ENCODE assay signal across 1 cellular context in the genomic region with DNA sequence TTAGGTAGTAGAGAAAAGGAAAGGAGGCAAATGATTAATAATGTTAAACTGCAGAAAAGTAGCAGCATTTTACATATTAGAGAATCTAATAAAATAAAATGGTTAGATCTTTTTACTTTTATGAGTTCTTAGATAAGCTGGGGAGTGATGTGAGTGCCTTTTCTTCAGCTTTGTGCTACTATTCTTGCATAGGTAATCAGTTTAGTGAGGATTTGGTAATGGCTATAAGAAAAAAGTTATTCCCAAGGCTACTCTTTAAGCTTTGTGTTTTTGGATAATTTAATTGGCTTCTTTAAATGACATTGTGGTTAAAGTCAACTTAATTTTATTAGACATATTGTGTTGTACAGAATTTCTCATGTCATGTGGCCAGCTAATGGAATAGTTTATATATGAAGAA.
TF ChIP-seq lines count a peak whose summit lies in the region.

No MANE protein-coding gene starts in this region.

TF ChIP-seq in GM12878, 131 proteins besides CTCF, POLR2A, EP300 and RAD21 (continued from another document):
- TF ChIP-seq CEBPZ (IDR thresholded peaks at IDR 0.05; ENCODE audit: low read depth, low read length) (no peak), MYB (IDR thresholded peaks at IDR 0.05; ENCODE audit: borderline replicate concordance, low read depth, low read length) (no peak), STAT3 (IDR thresholded peaks at IDR 0.05; ENCODE audit: low read depth, low read length) (no peak), NBN (IDR thresholded peaks at IDR 0.05) (no peak)
TF ChIP-seq in GM12878: peak in this region for 0.
